Comparison of ENCODE assay signal across 11 cellular contexts in genomic region chr16:7103056-7103455, GRCh38.
"Had no signal": no experiment of that assay in that cellular context is flagged by ENCODE, and none has a peak within 500 bp of the region (broad histone marks: within the 10 kb centered on the region; RNA-seq: fewer than 3 reads in every experiment).

No MANE protein-coding gene starts in this region.

- H3K4me2 ChIP-seq: GM23338 had no signal

- H2AFZ ChIP-seq: GM23248, GM23338 had no signal

- H3K36me3 ChIP-seq: HAP-1 had no signal

- H3K9ac ChIP-seq: GM23248 had no signal

- H3K9me3 ChIP-seq: HAP-1 had no signal

- ATAC-seq: GM23338, HCT116 had no signal

- FAIRE-seq: H1, H54 had no signal

- H3K4me1 ChIP-seq: HAP-1 had no signal

- H3K4me3 ChIP-seq: GM23248, GM23338, HAP-1 had no signal

- H3K27ac ChIP-seq: GM23248 had no signal

- DNase-seq: GM23248, GOT3, H7, H9, HCEC 1CT, HFFc6 had no signal
